ENCODE assay signal across 1 cellular context in the genomic region with DNA sequence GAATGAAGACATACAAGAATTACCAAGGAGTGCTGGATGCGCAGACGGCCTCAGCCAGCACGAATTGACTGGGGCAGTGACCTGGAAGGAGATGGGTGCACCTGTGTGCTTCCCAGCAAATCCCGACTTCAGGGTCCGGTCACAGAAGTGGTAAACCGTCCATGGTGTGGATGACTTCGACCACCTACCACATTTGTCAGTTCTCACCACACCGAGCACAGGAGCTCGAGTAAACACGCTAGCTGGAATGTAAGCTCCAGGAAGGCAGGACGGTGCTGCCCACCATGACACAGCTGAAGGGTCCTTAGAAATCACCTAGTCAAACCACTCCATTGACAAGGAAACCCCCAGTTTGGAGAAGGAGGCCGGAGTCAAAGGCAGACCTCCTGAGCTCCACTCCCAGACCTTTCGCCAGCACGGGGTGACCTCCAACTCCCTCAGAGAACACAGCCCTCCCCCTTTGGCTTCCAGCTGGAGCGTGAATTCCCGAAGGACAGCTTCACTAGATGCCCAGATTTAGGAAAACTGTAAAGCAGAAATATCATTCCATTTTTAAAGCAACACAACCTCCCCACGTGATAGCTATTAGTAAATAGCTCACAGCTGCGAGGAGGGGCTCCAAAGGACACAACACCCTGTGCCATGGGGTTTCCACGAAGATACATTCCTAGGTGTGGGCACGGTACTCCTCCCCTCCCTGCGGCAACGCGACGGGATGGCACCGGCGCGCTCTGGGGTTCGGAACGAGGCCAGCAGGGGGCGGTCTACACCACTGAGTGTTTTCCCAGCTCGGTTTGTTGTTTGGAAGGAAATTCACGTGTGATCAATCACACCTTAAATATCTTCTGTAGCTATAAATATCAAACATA.
TF ChIP-seq lines count a peak whose summit lies in the region.

No MANE protein-coding gene starts in this region.

TF ChIP-seq in H1, 55 proteins besides CTCF, POLR2A, EP300 and RAD21:
- TF ChIP-seq RXRA (IDR thresholded peaks at IDR 0.05; ENCODE audit: insufficient read depth, low read depth, low read length) (no peak), BACH1 (IDR thresholded peaks at IDR 0.05; ENCODE audit: low read length) (peak; percentile 46; the same call in 1 of the 2 replicates), BCL11A (IDR thresholded peaks at IDR 0.05; ENCODE audit: low read depth in 2 of 2, low read length in 2 of 2) (no peak), MAX (IDR thresholded peaks at IDR 0.05) (0 out of 2 replicates have a peak, but pooled peaks have one; percentile 17), ASH2L (IDR thresholded peaks at IDR 0.05; ENCODE audit: low read length) (peak; percentile 47)
